Comparison of ENCODE assay signal across 28 cellular contexts in the genomic region with DNA sequence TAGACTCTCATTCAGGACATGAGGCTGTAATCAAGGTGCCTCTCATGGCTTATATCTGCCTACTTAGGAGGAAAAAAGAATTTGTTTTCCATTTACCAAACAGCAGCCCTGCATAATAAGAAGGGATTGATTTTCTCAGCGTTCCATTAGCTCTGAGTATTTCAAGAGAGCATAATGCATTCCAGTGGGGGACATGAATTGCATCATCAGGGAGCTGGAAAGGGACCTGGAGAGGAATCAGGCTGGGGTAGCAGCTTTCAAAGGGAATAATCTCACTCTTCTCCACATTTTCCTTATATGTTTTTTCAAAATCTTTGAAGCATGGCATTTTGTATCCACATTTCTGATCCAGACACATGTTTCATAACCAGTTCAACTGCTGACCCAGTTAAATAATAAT.
"Had no signal": no experiment of that assay in that cellular context is flagged by ENCODE, and none has a peak within 500 bp of the region (broad histone marks: within the 10 kb centered on the region; RNA-seq: fewer than 3 reads in every experiment).

No MANE protein-coding gene starts in this region.

- H3K9me3 ChIP-seq: adrenal gland, esophagus squamous epithelium, tibial artery had no signal

- H3K4me1 ChIP-seq: adrenal gland, esophagus squamous epithelium, tibial artery had no signal

- H3K4me3 ChIP-seq: adrenal gland, esophagus squamous epithelium, lung, tibial artery had no signal

- H3K4me3 Mint-ChIP-seq: activated T-cell treated with anti-CD3 and anti-CD28 coated beads, Interleukin-2, amount 50 U/mL, for 72 hours; dendritic cell treated with granulocyte-macrophage colony-stimulating factor and Interleukin-4, amounts not matched to agents 40 ng/mL and 50 ng/mL, for 4 days; mesothelial cell of epicardium; nephron; T-helper 17 cell had no signal

- H3K4me1 Mint-ChIP-seq: mesothelial cell of epicardium, nephron, T-helper 17 cell had no signal

- H3K27me3 Mint-ChIP-seq: dendritic cell treated with granulocyte-macrophage colony-stimulating factor and Interleukin-4, amounts not matched to agents 40 ng/mL and 50 ng/mL, for 4 days; T-helper 17 cell had no signal

- DNase-seq: activated CD4-positive, alpha-beta T cell treated with anti-CD3 and anti-CD28 coated beads, Interleukin-2, amount 50 U/mL, for 1 hour; activated CD4-positive, CD25-positive, alpha-beta regulatory T cell treated with anti-CD3 and anti-CD28 coated beads, Interleukin-2, amount 50 U/mL, for 72 hours; activated CD8-positive, alpha-beta memory T cell treated with anti-CD3 and anti-CD28 coated beads, Interleukin-2, amount 50 U/mL, for 4 hours; activated effector memory CD4-positive, alpha-beta T cell treated with anti-CD3 and anti-CD28 coated beads, Interleukin-2, amount 50 U/mL, for 16 hours; activated naive CD4-positive, alpha-beta T cell treated with anti-CD3 and anti-CD28 coated beads, Interleukin-2, amount 50 U/mL, for 16 hours; activated T-cell treated with anti-CD3 and anti-CD28 coated beads, Interleukin-2, amount 50 U/mL, for 72 hours; adrenal gland; effector CD8-positive, alpha-beta T cell; esophagus squamous epithelium; foreskin melanocyte; hypothalamus; islet precursor cell; left colon; nucleus accumbens; posterior cingulate gyrus; stimulated activated CD4-positive, alpha-beta T cell treated with anti-CD3 and anti-CD28 coated beads, Interleukin-2, amount 100 ng/mL, for 24 hours; stimulated activated naive CD8-positive, alpha-beta T cell treated with anti-CD3 and anti-CD28 coated beads, Interleukin-15, Interleukin-2, amounts not matched to agents 100 U/mL and 50 U/mL, for 24 hours; substantia nigra; T-helper 17 cell; tibial artery had no signal

- FAIRE-seq: astrocyte, bronchial epithelial cell, endothelial cell of umbilical vein had no signal

- H3K36me3 ChIP-seq: adrenal gland, esophagus squamous epithelium, tibial artery had no signal

- H3K27ac ChIP-seq: adrenal gland, esophagus squamous epithelium, tibial artery, VCaP had no signal

- H3K36me3 Mint-ChIP-seq: mesothelial cell of epicardium had no signal

- H3K27ac Mint-ChIP-seq: activated T-cell treated with anti-CD3 and anti-CD28 coated beads, Interleukin-2, amount 50 U/mL, for 72 hours; dendritic cell treated with granulocyte-macrophage colony-stimulating factor and Interleukin-4, amounts not matched to agents 40 ng/mL and 50 ng/mL, for 4 days; mesothelial cell of epicardium; nephron; T-helper 17 cell had no signal

- H3K9me3 Mint-ChIP-seq: dendritic cell treated with granulocyte-macrophage colony-stimulating factor and Interleukin-4, amounts not matched to agents 40 ng/mL and 50 ng/mL, for 4 days; nephron had no signal

- H3K27me3 ChIP-seq: adrenal gland, esophagus squamous epithelium, tibial artery had no signal

- ATAC-seq: activated T-cell treated with anti-CD3 and anti-CD28 coated beads, Interleukin-2, amount 50 U/mL, for 72 hours; left colon; stimulated activated naive CD8-positive, alpha-beta T cell treated with anti-CD3 and anti-CD28 coated beads, Interleukin-15, Interleukin-2, amounts not matched to agents 100 U/mL and 50 U/mL, for 24 hours; T-helper 17 cell had no signal
